ENCODE assay signal across 11 cellular contexts in the genomic region with DNA sequence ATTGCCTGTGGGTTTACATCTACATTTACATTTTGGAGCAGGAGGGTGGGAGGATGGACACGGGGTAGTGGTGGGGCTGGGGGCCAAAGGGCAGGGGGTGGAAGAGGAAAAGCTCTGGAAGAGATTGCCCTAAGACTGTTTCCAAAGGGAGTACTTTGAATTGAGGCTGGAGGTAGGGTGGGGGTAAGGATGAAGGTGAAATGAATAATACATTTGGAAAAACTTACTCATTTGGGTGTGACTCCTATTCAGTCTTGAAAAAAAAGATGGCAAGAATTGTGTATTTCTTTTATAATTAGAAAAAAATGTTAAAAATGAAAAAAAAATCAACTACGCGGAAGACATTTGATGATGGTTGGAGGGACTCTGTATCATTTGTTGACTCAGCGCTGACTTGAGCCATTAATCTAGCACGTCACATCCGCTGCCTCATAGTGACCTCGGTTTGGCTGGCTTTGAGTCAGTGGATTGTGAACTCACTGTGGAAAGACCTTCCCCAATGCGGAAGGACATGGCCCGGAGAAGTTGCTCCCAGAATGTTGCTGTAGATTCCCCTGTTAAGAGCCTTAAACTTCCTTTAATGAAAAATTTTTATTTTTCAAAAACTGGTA. TPM values are rescaled to one million over a fixed set of nuclear protein-coding genes. Genes with fewer than 3 reads are reported as not detected.
A peak's percentile ranks its signal among the peaks of the same experiment; 100 is the strongest.
DNase-seq lines count a peak whose midpoint lies in the region; ATAC-seq, FAIRE-seq and TF ChIP-seq lines count a peak whose summit lies in the region.
"Had no signal": no experiment of that assay in that cellular context is flagged by ENCODE, and none has a peak within 500 bp of the region (broad histone marks: within the 10 kb centered on the region; RNA-seq: fewer than 3 reads in every experiment).

No MANE protein-coding gene starts in this region.

- H3K36me3 ChIP-seq in esophagus squamous epithelium: no peaks in the 10 kb centered on the region
- H3K36me3 ChIP-seq in prostate gland: no peaks in the 10 kb centered on the region

- H3K27ac ChIP-seq in esophagus squamous epithelium (peak overlapping the region; percentile 75 to 82 (median 78)), prostate gland (no peak overlapping the region)

- H3K4me3 ChIP-seq in esophagus squamous epithelium (peak overlapping the region in 1 of 4 donors; percentile 36), prostate gland (no peak overlapping the region)

- peak; percentile 71 for FAIRE-seq in RCC 7860 (lab: Jason Lieb, UNC)

- ATAC-seq in HG03457 (IDR thresholded peaks at IDR 0.05; ENCODE audit: unreplicated experiment) (no peak), HG03342 (IDR thresholded peaks at IDR 0.05; ENCODE audit: unreplicated experiment) (no peak), WTC11 (no peak)

- H3K27me3 ChIP-seq in esophagus squamous epithelium (no peaks in the 10 kb centered on the region), prostate gland (replicated peaks; ENCODE audit: insufficient read depth) (no peaks in the 10 kb centered on the region)

- CTCF ChIA-PET in WTC11 (lab: Charles Lee): interaction anchor here (2.2 kb wide), 1 partner anchor 35 kb away, joined by 12 read pairs; no protein-coding TSS in a partner anchor

- H3K4me1 ChIP-seq in esophagus squamous epithelium: peaks cover 5 to 54% (median 27%) of the 10 kb centered on the region in 3 donors
- no peaks in the 10 kb centered on the region for H3K4me1 ChIP-seq in prostate gland (replicated peaks)

- POLR2A ChIA-PET in WTC11 (lab: Charles Lee): no interaction called here

- TF ChIP-seq POLR2A in esophagus squamous epithelium (IDR thresholded peaks at IDR 0.05) (peak in 1 of 4 donors; percentile 18), prostate gland (IDR thresholded peaks at IDR 0.05) (no peak)

- H3K4me1 Mint-ChIP-seq in WTC11: peaks cover 14% of the 10 kb centered on the region

- DNase-seq in AG09319 (ENCODE audit: extremely low read depth, low read depth) (peak; percentile 88), RCC 7860 (ENCODE audit: low spot score) (peak; percentile 82), esophagus squamous epithelium (lab: John Stamatoyannopoulos, UW) (peak; percentile 6), non-pigmented ciliary epithelial cell (ENCODE audit: low read depth) (peak; percentile 81), prostate gland (ENCODE audit: low spot score) (no peak), WTC11 (ENCODE audit: low spot score) (no peak)
- DNase-seq: NCI-H187; stimulated activated CD4-positive, alpha-beta T cell treated with anti-CD3 and anti-CD28 coated beads, Interleukin-2, amount 100 ng/mL, for 48 hours had no signal

- no peaks in the 10 kb centered on the region for H3K36me3 Mint-ChIP-seq in WTC11

- no peak for TF ChIP-seq CTCF in AG09319 (IDR thresholded peaks at IDR 0.05; ENCODE audit: low read depth, low read length)
- no peak for TF ChIP-seq CTCF in esophagus squamous epithelium (IDR thresholded peaks at IDR 0.05)
- TF ChIP-seq CTCF in prostate gland (IDR thresholded peaks at IDR 0.05): no peak
- no peak for TF ChIP-seq CTCF in WTC11 (IDR thresholded peaks at IDR 0.05)

- H3K27me3 Mint-ChIP-seq in WTC11 (ENCODE audit: low read depth): no peaks in the 10 kb centered on the region; the same call in 1 of the 2 replicates

- H3K27ac Mint-ChIP-seq in WTC11: no peak overlapping the region
- H3K27ac Mint-ChIP-seq: T-helper 1 cell treated with Interleukin-12 subunit alpha and Interleukin-12 subunit beta and Interleukin-4 antibody, amounts not matched to agents 30 μg/mL and 1 μg/mL, for 36 hours had no signal

- intact Hi-C loops in esophagus squamous epithelium (cut with DNase I): no loop called here
- intact Hi-C loops in prostate gland (cut with DNase I): no loop called here

- no peak overlapping the region for H3K4me3 Mint-ChIP-seq in WTC11
- H3K4me3 Mint-ChIP-seq: T-helper 1 cell treated with Interleukin-12 subunit alpha and Interleukin-12 subunit beta and Interleukin-4 antibody, amounts not matched to agents 30 μg/mL and 1 μg/mL, for 36 hours had no signal

- 21 to 48% methylated on average over 9 of the region's 9 CpGs for WGBS in esophagus squamous epithelium, 2 donors
- 70% methylated on average over 9 of the region's 9 CpGs for WGBS in prostate gland

- H3K9me3 ChIP-seq in esophagus squamous epithelium (no peaks in the 10 kb centered on the region), prostate gland (no peaks in the 10 kb centered on the region)

- no peaks in the 10 kb centered on the region for H3K9me3 Mint-ChIP-seq in WTC11
- H3K9me3 Mint-ChIP-seq: T-helper 1 cell treated with Interleukin-12 subunit alpha and Interleukin-12 subunit beta and Interleukin-4 antibody, amounts not matched to agents 30 μg/mL and 1 μg/mL, for 36 hours had no signal

TF ChIP-seq in WTC11, 78 proteins besides CTCF, POLR2A, EP300 and RAD21:
- TF ChIP-seq, protein P1, sequence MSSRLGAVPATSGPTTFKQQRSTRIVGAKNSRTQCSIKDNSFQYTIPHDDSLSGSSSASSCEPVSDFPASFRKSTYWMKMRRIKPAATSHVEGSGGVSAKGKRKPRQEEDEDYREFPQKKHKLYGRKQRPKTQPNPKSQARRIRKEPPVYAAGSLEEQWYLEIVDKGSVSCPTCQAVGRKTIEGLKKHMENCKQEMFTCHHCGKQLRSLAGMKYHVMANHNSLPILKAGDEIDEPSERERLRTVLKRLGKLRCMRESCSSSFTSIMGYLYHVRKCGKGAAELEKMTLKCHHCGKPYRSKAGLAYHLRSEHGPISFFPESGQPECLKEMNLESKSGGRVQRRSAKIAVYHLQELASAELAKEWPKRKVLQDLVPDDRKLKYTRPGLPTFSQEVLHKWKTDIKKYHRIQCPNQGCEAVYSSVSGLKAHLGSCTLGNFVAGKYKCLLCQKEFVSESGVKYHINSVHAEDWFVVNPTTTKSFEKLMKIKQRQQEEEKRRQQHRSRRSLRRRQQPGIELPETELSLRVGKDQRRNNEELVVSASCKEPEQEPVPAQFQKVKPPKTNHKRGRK (CRISPR knock-in tag; IDR thresholded peaks at IDR 0.05; ENCODE audit: borderline replicate concordance): no peak
- TF ChIP-seq PREB (CRISPR knock-in tag; IDR thresholded peaks at IDR 0.05; ENCODE audit: borderline replicate concordance) (no peak), SMAD3 (CRISPR knock-in tag; IDR thresholded peaks at IDR 0.05; ENCODE audit: borderline replicate concordance) (no peak), ATF2 (CRISPR knock-in tag; IDR thresholded peaks at IDR 0.05; ENCODE audit: borderline replicate concordance, low read depth) (no peak)

RNA-seq across cellular contexts. Expression of gene FAM180A, which starts 2.8 kb away (rescaled TPM):
- 1 to 10 TPM in 1 of 4 donors, under 1 TPM in 3; 0.38 to 5.0 (median 0.60) TPM for total RNA-seq in esophagus squamous epithelium
- 1 to 10 TPM in 1 of 2 donors, under 1 TPM in 1; 0.77 to 6.9 TPM for total RNA-seq in prostate gland
- not detected in 3 replicates for total RNA-seq in WTC11 (2021)

RNA-seq across cellular contexts. Expression of gene SLC13A4, which starts 17.8 kb away (rescaled TPM):
- total RNA-seq in esophagus squamous epithelium (1 to 10 TPM in 3 of 4 donors, under 1 TPM in 1; under 0.01 to 1.9 (median 1.5) TPM), prostate gland (1 to 10 TPM in 1 of 2 donors, not detected in 1; 9.4 TPM), WTC11 (2021) (1.6 to 2.1 TPM (median 1.7 TPM) in 3 replicates)

Comparison
In these comparisons a context has a peak if more than half of its experiments do, and no peak if none do; other contexts are left out.
1. DNase-seq: peak in AG09319 (single experiment), RCC 7860 (single experiment), esophagus squamous epithelium (single experiment) and non-pigmented ciliary epithelial cell (single experiment); none in prostate gland (single experiment) and WTC11 (single experiment).
2. H3K27ac ChIP-seq: peak in esophagus squamous epithelium (4 of 4); none in prostate gland (0 of 2).